19 cellular contexts compared by ENCODE assay signal in the genomic region with DNA sequence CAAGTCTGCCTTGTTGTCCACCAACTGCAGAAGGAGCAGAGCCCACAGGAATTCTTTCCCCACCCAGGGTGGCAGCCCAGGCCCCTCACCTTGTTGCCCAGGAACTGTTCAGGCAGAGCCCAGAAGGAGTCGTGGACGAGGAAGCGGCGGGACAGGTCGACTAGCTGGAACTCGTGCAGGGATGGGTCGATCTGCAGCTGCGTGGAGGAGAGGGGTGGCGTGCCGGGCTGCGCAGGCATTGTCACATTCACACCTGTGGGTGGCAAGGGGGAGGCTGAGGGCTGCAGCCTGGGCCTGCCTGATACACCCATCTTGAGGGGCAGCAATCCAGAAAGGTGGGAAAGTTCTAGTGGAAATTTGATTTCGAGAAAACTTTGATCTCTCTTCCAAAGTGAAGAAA.
"Had no signal": no experiment of that assay in that cellular context is flagged by ENCODE, and none has a peak within 500 bp of the region (broad histone marks: within the 10 kb centered on the region; RNA-seq: fewer than 3 reads in every experiment).

No MANE protein-coding gene starts in this region.

- DNase-seq: colonic mucosa; cortex of kidney; dermis blood vessel endothelial cell; dorsolateral prefrontal cortex; effector CD4-positive, alpha-beta T cell; effector CD8-positive, alpha-beta T cell; effector memory CD4-positive, alpha-beta T cell; effector memory CD8-positive, alpha-beta T cell; endodermal cell; esophagus squamous epithelium; foreskin fibroblast; foreskin keratinocyte; foreskin melanocyte; gastrocnemius medialis; glutamatergic neuron; head of caudate nucleus; heart left ventricle; heart right ventricle had no signal

- ATAC-seq: effector memory CD8-positive, alpha-beta T cell; foreskin keratinocyte; gastrocnemius medialis; gastroesophageal sphincter had no signal
